8 cellular contexts compared by ENCODE assay signal in the genomic region with DNA sequence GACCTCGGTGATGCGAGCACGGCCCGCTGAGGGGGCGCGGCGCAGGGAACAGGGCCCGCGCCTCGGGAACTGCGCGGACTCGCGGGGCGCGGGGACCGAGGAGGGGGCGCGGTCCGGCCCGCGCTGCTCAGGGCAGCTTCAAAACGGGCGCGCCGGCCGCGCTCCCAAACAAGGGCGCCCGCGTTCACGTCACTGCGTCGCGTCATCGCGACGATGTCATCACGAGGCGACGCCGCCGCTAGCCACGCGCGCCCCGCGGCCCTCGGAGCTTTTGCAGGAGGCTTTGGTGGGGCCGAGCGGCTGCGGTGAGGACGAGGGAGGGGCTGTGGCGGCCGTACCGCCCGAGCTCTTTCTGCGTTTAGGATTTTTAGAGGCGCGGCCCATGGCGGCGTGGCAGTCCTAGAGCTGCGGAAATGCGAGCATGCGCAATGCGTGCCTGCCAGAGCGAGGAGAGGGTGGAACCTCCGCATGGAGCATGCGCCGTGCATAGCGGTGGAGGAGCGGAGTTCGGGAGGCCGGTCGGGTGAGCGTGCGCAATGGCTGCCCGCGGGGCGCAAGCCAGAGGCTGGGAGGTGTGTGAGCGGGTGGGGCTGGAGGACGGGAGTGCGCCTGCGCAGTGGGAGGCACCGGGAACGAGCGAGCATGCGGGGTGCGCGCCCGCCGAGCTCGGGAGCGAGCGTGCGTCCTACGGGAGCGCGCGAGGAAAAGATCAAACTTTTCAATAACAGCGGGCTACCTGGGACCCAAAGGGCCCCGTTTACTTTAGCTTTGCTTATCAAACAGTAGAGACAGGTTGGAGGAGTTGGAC.
DNase-seq lines count a peak whose midpoint lies in the region; ATAC-seq and TF ChIP-seq lines count a peak whose summit lies in the region.

A gene with protein sequence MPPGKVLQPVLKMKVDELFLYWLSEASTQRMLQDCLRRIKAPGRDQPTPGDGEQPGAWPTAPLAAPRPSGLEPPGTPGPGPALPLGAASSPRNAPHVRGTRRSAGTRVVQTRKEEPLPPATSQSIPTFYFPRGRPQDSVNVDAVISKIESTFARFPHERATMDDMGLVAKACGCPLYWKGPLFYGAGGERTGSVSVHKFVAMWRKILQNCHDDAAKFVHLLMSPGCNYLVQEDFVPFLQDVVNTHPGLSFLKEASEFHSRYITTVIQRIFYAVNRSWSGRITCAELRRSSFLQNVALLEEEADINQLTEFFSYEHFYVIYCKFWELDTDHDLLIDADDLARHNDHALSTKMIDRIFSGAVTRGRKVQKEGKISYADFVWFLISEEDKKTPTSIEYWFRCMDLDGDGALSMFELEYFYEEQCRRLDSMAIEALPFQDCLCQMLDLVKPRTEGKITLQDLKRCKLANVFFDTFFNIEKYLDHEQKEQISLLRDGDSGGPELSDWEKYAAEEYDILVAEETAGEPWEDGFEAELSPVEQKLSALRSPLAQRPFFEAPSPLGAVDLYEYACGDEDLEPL (minus strand): TSS at position 140 of the 808 bp plus-strand sequence. CDS start 216 bp downstream, outside the sequence.

- peak; percentile 96 to 99 for DNase-seq in activated CD8-positive, alpha-beta memory T cell treated with anti-CD3 and anti-CD28 coated beads for 4 hours (ENCODE audit: low read depth in 2 of 2)
- DNase-seq in epithelial cell of esophagus (ENCODE audit: low read depth) (peak; percentile 98), NCI-H524 (lab: John Stamatoyannopoulos, UW) (no peak)
- DNase-seq in stimulated activated CD8-positive, alpha-beta memory T cell treated with anti-CD3 and anti-CD28 coated beads, Interleukin-7, amount 100 ng/mL, for 4 hours (ENCODE audit: low read depth in 2 of 2), result peak; percentile 98 to 99

- H3K9me3 ChIP-seq in HUES48 (ENCODE audit: control insufficient read depth, insufficient read depth, low read length) (no peaks in the 10 kb centered on the region), muscle layer of colon (ENCODE audit: low read length) (no peaks in the 10 kb centered on the region)

- H3K27me3 ChIP-seq in HUES48 (ENCODE audit: control insufficient read depth, insufficient read depth, low read length) (no peaks in the 10 kb centered on the region), muscle layer of colon (ENCODE audit: control insufficient read depth in 1 of 2, insufficient read depth in 2 of 2, low read length in 2 of 2) (no peaks in the 10 kb centered on the region)

- H3K4me1 ChIP-seq in HUES48 (ENCODE audit: control insufficient read depth, insufficient read depth, low read length) (no peaks in the 10 kb centered on the region), muscle layer of colon (ENCODE audit: insufficient read depth, low read length) (no peaks in the 10 kb centered on the region)

- peaks cover 12% of the 10 kb centered on the region for H3K36me3 ChIP-seq in HUES48 (ENCODE audit: control insufficient read depth, insufficient read depth, low read length)
- H3K36me3 ChIP-seq in muscle layer of colon (ENCODE audit: insufficient read depth, low read length), result no peaks in the 10 kb centered on the region

- H3K4me3 ChIP-seq in HUES48 (ENCODE audit: low read depth, low read length) (peak within 1 kb of the TSS; percentile 75), epithelial cell of esophagus (ENCODE audit: low read length) (peak within 1 kb of the TSS; percentile 78), muscle layer of colon (ENCODE audit: low read depth in 1 of 2, low read length in 2 of 2) (peak within 1 kb of the TSS; percentile 77 to 99)

- H3K9ac ChIP-seq in HUES48 (ENCODE audit: low read depth, low read length), result peak within 1 kb of the TSS; percentile 98
- peak within 1 kb of the TSS; percentile 49 for H3K9ac ChIP-seq in muscle layer of colon (ENCODE audit: low read length)

- TF ChIP-seq CTCF in C4-2B (conservative IDR thresholded peaks at IDR 0.05) (no peak), epithelial cell of esophagus (IDR thresholded peaks at IDR 0.05; ENCODE audit: insufficient read depth, low read depth, low read length, missing control alignments) (no peak)

- peak; percentile 92 for ATAC-seq in GM21367 (IDR thresholded peaks at IDR 0.05; ENCODE audit: unreplicated experiment)

- H3K27ac ChIP-seq in C4-2B (peak within 1 kb of the TSS; percentile 93), HUES48 (ENCODE audit: low read depth, low read length) (peak within 1 kb of the TSS; percentile 93), muscle layer of colon (ENCODE audit: low read depth, low read length) (peak within 1 kb of the TSS; percentile 97)

Comparison
In these comparisons a context has a peak if more than half of its experiments do, and no peak if none do; other contexts are left out.
1. DNase-seq: peak in activated CD8-positive, alpha-beta memory T cell treated with anti-CD3 and anti-CD28 coated beads for 4 hours (2 of 2), epithelial cell of esophagus (single experiment) and stimulated activated CD8-positive, alpha-beta memory T cell treated with anti-CD3 and anti-CD28 coated beads, Interleukin-7, amount 100 ng/mL, for 4 hours (2 of 2); none in NCI-H524 (0 of 2).
2. Peak in every context shown above with its lines, with median percentiles within 50 percentile points of each other: H3K27ac ChIP-seq and H3K4me3 ChIP-seq.